In the genomic region with DNA sequence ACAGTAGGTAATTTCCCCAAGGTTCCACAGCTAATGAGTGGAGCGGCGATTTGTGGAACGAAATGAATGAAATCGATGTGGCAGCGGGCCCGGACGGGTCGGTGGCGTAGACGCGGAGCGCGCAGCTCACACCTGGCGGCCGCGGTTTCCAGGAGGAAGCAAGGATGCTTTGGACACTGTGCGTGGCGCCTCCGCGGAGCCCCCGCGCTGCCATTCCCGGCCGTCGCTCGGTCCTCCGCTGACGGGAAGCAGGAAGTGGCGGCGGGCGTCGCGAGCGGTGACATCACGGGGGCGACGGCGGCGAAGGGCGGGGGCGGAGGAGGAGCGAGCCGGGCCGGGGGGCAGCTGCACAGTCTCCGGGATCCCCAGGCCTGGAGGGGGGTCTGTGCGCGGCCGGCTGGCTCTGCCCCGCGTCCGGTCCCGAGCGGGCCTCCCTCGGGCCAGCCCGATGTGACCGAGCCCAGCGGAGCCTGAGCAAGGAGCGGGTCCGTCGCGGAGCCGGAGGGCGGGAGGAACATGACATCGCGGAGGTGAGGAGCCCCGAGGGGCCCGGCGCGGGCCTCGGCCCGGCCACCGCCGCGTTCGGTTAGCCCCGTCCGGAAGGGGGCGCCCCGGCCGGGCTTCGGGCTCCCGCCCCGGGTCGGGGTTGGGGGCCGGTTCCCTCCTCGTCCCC, we compare ENCODE assay signal across 1 cellular context.
TF ChIP-seq lines count a peak whose summit lies in the region.

TSS of gene PTPN11 (plus strand) at position 352 of the 673 bp plus-strand sequence. CDS start at position 517, 165 bp downstream.

TF ChIP-seq in HepG2, 621 proteins besides CTCF, POLR2A, EP300 and RAD21 (continued from another document and continues in another):
- TF ChIP-seq ZNF768 (CRISPR knock-in tag; IDR thresholded peaks at IDR 0.05) (peak; percentile 76; the same call in 1 of the 2 replicates), TBX2 (CRISPR knock-in tag; IDR thresholded peaks at IDR 0.05; ENCODE audit: borderline replicate concordance) (peak; percentile 66), NR2F1 (CRISPR knock-in tag; IDR thresholded peaks at IDR 0.05) (no peak), ZNF747 (CRISPR knock-in tag; IDR thresholded peaks at IDR 0.05; ENCODE audit: borderline replicate concordance) (peak; percentile 81; the same call in 1 of the 2 replicates), ZFP62 (CRISPR knock-in tag; IDR thresholded peaks at IDR 0.05) (no peak), MYPOP (CRISPR knock-in tag; IDR thresholded peaks at IDR 0.05) (no peak), HNRNPH1 (optimal IDR thresholded peaks at IDR 0.05; ENCODE audit: low read depth, low read length) (no peak), RFX5 (IDR thresholded peaks at IDR 0.05; ENCODE audit: low read depth, low read length) (no peak), ESRRA (CRISPR knock-in tag; IDR thresholded peaks at IDR 0.05; ENCODE audit: low read depth) (no peak; the same call in none of the 2 replicates), MED13 (CRISPR knock-in tag; IDR thresholded peaks at IDR 0.05) (no peak), GTF3A (CRISPR knock-in tag; conservative IDR thresholded peaks at IDR 0.05) (peak; percentile 79; the same call in 1 of the 2 replicates), HNRNPL (IDR thresholded peaks at IDR 0.05; ENCODE audit: low read depth, low read length) (0 out of 2 replicates have a peak, but pooled peaks have one; percentile 9), ZNF572 (CRISPR knock-in tag; IDR thresholded peaks at IDR 0.05) (no peak), KMT2A (CRISPR knock-in tag; IDR thresholded peaks at IDR 0.05) (peak; percentile 95), SAP130 (CRISPR knock-in tag; IDR thresholded peaks at IDR 0.05; ENCODE audit: low read depth) (peak; percentile 94), ZNF713 (CRISPR knock-in tag; IDR thresholded peaks at IDR 0.05) (no peak), NR2F2 (IDR thresholded peaks at IDR 0.05; ENCODE audit: borderline replicate concordance, low read depth) (no peak), ZNF382 (CRISPR knock-in tag; IDR thresholded peaks at IDR 0.05; ENCODE audit: borderline replicate concordance) (no peak), ZBTB49 (CRISPR knock-in tag; IDR thresholded peaks at IDR 0.05; ENCODE audit: borderline replicate concordance) (no peak), NBN (conservative IDR thresholded peaks at IDR 0.05) (no peak), SRF (IDR thresholded peaks at IDR 0.05; ENCODE audit: low read depth, low read length) (peak; percentile 84), FOXK1 (CRISPR knock-in tag; IDR thresholded peaks at IDR 0.05; ENCODE audit: borderline replicate concordance, low read depth) (peak; percentile 85; the same call in 1 of the 2 replicates), HNRNPK (IDR thresholded peaks at IDR 0.05; ENCODE audit: low read depth, low read length, poor library complexity, severe bottlenecking) (peak; percentile 78), ZBTB42 (CRISPR knock-in tag; IDR thresholded peaks at IDR 0.05) (0 out of 2 replicates have a peak, but pooled peaks have one; percentile 53), CHCHD3 (CRISPR knock-in tag; IDR thresholded peaks at IDR 0.05) (no peak; the same call in 1 of the 2 replicates), PHB2 (IDR thresholded peaks at IDR 0.05; ENCODE audit: partially characterized antibody) (no peak), ARNTL (CRISPR knock-in tag; IDR thresholded peaks at IDR 0.05) (peak; percentile 77; the same call in 1 of the 2 replicates), ZNF558 (CRISPR knock-in tag; IDR thresholded peaks at IDR 0.05; ENCODE audit: borderline replicate concordance) (no peak; the same call in 1 of the 2 replicates), ZNF121 (CRISPR knock-in tag; IDR thresholded peaks at IDR 0.05) (peak; percentile 37)
- TF ChIP-seq, protein P1, sequence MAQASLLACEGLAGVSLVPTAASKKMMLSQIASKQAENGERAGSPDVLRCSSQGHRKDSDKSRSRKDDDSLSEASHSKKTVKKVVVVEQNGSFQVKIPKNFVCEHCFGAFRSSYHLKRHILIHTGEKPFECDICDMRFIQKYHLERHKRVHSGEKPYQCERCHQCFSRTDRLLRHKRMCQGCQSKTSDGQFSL (CRISPR knock-in tag; IDR thresholded peaks at IDR 0.05), result peak; percentile 59; the same call in 1 of the 2 replicates
- TF ChIP-seq, protein P2, sequence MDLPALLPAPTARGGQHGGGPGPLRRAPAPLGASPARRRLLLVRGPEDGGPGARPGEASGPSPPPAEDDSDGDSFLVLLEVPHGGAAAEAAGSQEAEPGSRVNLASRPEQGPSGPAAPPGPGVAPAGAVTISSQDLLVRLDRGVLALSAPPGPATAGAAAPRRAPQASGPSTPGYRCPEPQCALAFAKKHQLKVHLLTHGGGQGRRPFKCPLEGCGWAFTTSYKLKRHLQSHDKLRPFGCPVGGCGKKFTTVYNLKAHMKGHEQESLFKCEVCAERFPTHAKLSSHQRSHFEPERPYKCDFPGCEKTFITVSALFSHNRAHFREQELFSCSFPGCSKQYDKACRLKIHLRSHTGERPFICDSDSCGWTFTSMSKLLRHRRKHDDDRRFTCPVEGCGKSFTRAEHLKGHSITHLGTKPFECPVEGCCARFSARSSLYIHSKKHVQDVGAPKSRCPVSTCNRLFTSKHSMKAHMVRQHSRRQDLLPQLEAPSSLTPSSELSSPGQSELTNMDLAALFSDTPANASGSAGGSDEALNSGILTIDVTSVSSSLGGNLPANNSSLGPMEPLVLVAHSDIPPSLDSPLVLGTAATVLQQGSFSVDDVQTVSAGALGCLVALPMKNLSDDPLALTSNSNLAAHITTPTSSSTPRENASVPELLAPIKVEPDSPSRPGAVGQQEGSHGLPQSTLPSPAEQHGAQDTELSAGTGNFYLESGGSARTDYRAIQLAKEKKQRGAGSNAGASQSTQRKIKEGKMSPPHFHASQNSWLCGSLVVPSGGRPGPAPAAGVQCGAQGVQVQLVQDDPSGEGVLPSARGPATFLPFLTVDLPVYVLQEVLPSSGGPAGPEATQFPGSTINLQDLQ (CRISPR knock-in tag; IDR thresholded peaks at IDR 0.05), result 0 out of 2 replicates have a peak, but pooled peaks have one; percentile 31
- TF ChIP-seq, protein P3, sequence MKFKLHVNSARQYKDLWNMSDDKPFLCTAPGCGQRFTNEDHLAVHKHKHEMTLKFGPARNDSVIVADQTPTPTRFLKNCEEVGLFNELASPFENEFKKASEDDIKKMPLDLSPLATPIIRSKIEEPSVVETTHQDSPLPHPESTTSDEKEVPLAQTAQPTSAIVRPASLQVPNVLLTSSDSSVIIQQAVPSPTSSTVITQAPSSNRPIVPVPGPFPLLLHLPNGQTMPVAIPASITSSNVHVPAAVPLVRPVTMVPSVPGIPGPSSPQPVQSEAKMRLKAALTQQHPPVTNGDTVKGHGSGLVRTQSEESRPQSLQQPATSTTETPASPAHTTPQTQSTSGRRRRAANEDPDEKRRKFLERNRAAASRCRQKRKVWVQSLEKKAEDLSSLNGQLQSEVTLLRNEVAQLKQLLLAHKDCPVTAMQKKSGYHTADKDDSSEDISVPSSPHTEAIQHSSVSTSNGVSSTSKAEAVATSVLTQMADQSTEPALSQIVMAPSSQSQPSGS (CRISPR knock-in tag; IDR thresholded peaks at IDR 0.05), result peak; percentile 85
- TF ChIP-seq, protein P4, sequence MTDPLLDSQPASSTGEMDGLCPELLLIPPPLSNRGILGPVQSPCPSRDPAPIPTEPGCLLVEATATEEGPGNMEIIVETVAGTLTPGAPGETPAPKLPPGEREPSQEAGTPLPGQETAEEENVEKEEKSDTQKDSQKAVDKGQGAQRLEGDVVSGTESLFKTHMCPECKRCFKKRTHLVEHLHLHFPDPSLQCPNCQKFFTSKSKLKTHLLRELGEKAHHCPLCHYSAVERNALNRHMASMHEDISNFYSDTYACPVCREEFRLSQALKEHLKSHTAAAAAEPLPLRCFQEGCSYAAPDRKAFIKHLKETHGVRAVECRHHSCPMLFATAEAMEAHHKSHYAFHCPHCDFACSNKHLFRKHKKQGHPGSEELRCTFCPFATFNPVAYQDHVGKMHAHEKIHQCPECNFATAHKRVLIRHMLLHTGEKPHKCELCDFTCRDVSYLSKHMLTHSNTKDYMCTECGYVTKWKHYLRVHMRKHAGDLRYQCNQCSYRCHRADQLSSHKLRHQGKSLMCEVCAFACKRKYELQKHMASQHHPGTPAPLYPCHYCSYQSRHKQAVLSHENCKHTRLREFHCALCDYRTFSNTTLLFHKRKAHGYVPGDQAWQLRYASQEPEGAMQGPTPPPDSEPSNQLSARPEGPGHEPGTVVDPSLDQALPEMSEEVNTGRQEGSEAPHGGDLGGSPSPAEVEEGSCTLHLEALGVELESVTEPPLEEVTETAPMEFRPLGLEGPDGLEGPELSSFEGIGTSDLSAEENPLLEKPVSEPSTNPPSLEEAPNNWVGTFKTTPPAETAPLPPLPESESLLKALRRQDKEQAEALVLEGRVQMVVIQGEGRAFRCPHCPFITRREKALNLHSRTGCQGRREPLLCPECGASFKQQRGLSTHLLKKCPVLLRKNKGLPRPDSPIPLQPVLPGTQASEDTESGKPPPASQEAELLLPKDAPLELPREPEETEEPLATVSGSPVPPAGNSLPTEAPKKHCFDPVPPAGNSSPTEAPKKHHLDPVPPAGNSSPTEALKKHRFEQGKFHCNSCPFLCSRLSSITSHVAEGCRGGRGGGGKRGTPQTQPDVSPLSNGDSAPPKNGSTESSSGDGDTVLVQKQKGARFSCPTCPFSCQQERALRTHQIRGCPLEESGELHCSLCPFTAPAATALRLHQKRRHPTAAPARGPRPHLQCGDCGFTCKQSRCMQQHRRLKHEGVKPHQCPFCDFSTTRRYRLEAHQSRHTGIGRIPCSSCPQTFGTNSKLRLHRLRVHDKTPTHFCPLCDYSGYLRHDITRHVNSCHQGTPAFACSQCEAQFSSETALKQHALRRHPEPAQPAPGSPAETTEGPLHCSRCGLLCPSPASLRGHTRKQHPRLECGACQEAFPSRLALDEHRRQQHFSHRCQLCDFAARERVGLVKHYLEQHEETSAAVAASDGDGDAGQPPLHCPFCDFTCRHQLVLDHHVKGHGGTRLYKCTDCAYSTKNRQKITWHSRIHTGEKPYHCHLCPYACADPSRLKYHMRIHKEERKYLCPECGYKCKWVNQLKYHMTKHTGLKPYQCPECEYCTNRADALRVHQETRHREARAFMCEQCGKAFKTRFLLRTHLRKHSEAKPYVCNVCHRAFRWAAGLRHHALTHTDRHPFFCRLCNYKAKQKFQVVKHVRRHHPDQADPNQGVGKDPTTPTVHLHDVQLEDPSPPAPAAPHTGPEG (CRISPR knock-in tag; IDR thresholded peaks at IDR 0.05), result no peak; the same call in 1 of the 2 replicates
- TF ChIP-seq, protein P5, sequence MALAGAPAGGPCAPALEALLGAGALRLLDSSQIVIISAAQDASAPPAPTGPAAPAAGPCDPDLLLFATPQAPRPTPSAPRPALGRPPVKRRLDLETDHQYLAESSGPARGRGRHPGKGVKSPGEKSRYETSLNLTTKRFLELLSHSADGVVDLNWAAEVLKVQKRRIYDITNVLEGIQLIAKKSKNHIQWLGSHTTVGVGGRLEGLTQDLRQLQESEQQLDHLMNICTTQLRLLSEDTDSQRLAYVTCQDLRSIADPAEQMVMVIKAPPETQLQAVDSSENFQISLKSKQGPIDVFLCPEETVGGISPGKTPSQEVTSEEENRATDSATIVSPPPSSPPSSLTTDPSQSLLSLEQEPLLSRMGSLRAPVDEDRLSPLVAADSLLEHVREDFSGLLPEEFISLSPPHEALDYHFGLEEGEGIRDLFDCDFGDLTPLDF (CRISPR knock-in tag; IDR thresholded peaks at IDR 0.05), result no peak
- TF ChIP-seq, protein P6, sequence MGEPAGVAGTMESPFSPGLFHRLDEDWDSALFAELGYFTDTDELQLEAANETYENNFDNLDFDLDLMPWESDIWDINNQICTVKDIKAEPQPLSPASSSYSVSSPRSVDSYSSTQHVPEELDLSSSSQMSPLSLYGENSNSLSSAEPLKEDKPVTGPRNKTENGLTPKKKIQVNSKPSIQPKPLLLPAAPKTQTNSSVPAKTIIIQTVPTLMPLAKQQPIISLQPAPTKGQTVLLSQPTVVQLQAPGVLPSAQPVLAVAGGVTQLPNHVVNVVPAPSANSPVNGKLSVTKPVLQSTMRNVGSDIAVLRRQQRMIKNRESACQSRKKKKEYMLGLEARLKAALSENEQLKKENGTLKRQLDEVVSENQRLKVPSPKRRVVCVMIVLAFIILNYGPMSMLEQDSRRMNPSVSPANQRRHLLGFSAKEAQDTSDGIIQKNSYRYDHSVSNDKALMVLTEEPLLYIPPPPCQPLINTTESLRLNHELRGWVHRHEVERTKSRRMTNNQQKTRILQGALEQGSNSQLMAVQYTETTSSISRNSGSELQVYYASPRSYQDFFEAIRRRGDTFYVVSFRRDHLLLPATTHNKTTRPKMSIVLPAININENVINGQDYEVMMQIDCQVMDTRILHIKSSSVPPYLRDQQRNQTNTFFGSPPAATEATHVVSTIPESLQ (CRISPR knock-in tag; conservative IDR thresholded peaks at IDR 0.05), result no peak
- TF ChIP-seq, protein P7, sequence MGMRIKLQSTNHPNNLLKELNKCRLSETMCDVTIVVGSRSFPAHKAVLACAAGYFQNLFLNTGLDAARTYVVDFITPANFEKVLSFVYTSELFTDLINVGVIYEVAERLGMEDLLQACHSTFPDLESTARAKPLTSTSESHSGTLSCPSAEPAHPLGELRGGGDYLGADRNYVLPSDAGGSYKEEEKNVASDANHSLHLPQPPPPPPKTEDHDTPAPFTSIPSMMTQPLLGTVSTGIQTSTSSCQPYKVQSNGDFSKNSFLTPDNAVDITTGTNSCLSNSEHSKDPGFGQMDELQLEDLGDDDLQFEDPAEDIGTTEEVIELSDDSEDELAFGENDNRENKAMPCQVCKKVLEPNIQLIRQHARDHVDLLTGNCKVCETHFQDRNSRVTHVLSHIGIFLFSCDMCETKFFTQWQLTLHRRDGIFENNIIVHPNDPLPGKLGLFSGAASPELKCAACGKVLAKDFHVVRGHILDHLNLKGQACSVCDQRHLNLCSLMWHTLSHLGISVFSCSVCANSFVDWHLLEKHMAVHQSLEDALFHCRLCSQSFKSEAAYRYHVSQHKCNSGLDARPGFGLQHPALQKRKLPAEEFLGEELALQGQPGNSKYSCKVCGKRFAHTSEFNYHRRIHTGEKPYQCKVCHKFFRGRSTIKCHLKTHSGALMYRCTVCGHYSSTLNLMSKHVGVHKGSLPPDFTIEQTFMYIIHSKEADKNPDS (CRISPR knock-in tag; IDR thresholded peaks at IDR 0.05), result peak; percentile 55; the same call in 1 of the 2 replicates
